In genomic region chr6:115766745-115767462, GRCh38 we compare ENCODE assay signal across 17 cellular contexts.
A peak's percentile ranks its signal among the peaks of the same experiment; 100 is the strongest.
DNase-seq lines count a peak whose midpoint lies in the region; TF ChIP-seq lines count a peak whose summit lies in the region.
"Had no signal": no experiment of that assay in that cellular context is flagged by ENCODE, and none has a peak within 500 bp of the region (broad histone marks: within the 10 kb centered on the region; RNA-seq: fewer than 3 reads in every experiment).

No MANE protein-coding gene starts in this region.

- no peak overlapping the region for H3K4ac ChIP-seq in neuronal stem cell (ENCODE audit: low read length)

- H3K18ac ChIP-seq in neuronal stem cell (ENCODE audit: low read length), result no peak overlapping the region

- H3K4me1 Mint-ChIP-seq in CD14-positive monocyte, result no peaks in the 10 kb centered on the region
- H3K4me1 Mint-ChIP-seq: CD8-positive, alpha-beta memory T cell had no signal

- H3K4me2 ChIP-seq in neuronal stem cell (ENCODE audit: insufficient read depth, low read length, poor library complexity, severe bottlenecking), result no peak overlapping the region

- no CpG with 5 or more reads among the region's 5 CpGs for WGBS in neuronal stem cell (ENCODE audit: extremely low coverage in 2 of 2, insufficient read length in 2 of 2, insufficient replicate concordance in 1 of 2), 2 donors

- H3K4me3 ChIP-seq in H7 (ENCODE audit: insufficient read depth, low read depth, low read length) (no peak overlapping the region), neuronal stem cell (ENCODE audit: low read length in 2 of 2) (no peak overlapping the region)
- H3K4me3 ChIP-seq: Peyer's patch had no signal

- CTCF ChIA-PET in HEK293T (lab: Yijun Ruan, JAX), result no interaction called here

- no peak overlapping the region for H2BK15ac ChIP-seq in neuronal stem cell (ENCODE audit: low read length)

- no peak overlapping the region for H3K23ac ChIP-seq in neuronal stem cell (ENCODE audit: low read depth, low read length, poor library complexity)

- no peak overlapping the region for H4K91ac ChIP-seq in neuronal stem cell (ENCODE audit: low read depth, low read length, poor library complexity)

- H3K9ac ChIP-seq in neuronal stem cell (ENCODE audit: low read depth, low read length, poor library complexity), result no peak overlapping the region

- no peaks in the 10 kb centered on the region for H3K36me3 ChIP-seq in H7 (replicated peaks; ENCODE audit: control insufficient read depth, insufficient read depth, low read length)
- H3K36me3 ChIP-seq in neuronal stem cell (replicated peaks in 1 of 2; ENCODE audit: control insufficient read depth in 2 of 2, insufficient read depth in 2 of 2, low read length in 2 of 2), result no peaks in the 10 kb centered on the region
- H3K36me3 ChIP-seq: Peyer's patch had no signal

- H3K27ac ChIP-seq in neuronal stem cell (replicated peaks; ENCODE audit: low read length), result no peak overlapping the region
- H3K27ac ChIP-seq: HL-60, Peyer's patch had no signal

- no peaks in the 10 kb centered on the region for H3K79me1 ChIP-seq in neuronal stem cell (ENCODE audit: low read depth, low read length)

- no peaks in the 10 kb centered on the region for H3K27me3 ChIP-seq in H7 (ENCODE audit: control insufficient read depth, insufficient read depth, low read length)
- no peaks in the 10 kb centered on the region for H3K27me3 ChIP-seq in neuronal stem cell (ENCODE audit: control insufficient read depth in 3 of 3, insufficient read depth in 3 of 3, low read depth in 1 of 3, low read length in 3 of 3)
- H3K27me3 ChIP-seq: Peyer's patch had no signal

- H3K14ac ChIP-seq in neuronal stem cell (ENCODE audit: low read length), result no peak overlapping the region

- no peak overlapping the region for H2BK120ac ChIP-seq in neuronal stem cell (ENCODE audit: low read depth, low read length)

- H2AFZ ChIP-seq in neuronal stem cell (ENCODE audit: low read length), result peak overlapping the region; percentile 26

- H2BK12ac ChIP-seq in neuronal stem cell (ENCODE audit: low read length), result no peak overlapping the region

- POLR2A ChIA-PET in HEK293T (lab: Yijun Ruan, JAX), result no interaction called here

- H3K9me3 Mint-ChIP-seq in CD14-positive monocyte, result peaks cover 0 to 7% (median 5%) of the 10 kb centered on the region in 7 donors

- peaks cover 0 to 5% of the 10 kb centered on the region in 2 donors for H3K4me1 ChIP-seq in neuronal stem cell (ENCODE audit: control insufficient read depth in 2 of 2, insufficient read depth in 1 of 2, low read depth in 1 of 2, low read length in 2 of 2)
- H3K4me1 ChIP-seq: Peyer's patch had no signal

- H4K8ac ChIP-seq in neuronal stem cell (ENCODE audit: low read depth, low read length), result no peak overlapping the region

- H3K9me3 ChIP-seq in neuronal stem cell (replicated peaks in 1 of 2; ENCODE audit: control insufficient read depth in 2 of 2, insufficient read depth in 1 of 2, low read depth in 1 of 2, low read length in 2 of 2), result no peaks in the 10 kb centered on the region
- H3K9me3 ChIP-seq: Peyer's patch had no signal

- H3K4me3 Mint-ChIP-seq in CD14-positive monocyte, result no peak overlapping the region
- H3K4me3 Mint-ChIP-seq: CD8-positive, alpha-beta memory T cell had no signal

- TF ChIP-seq CTCF in CD14-positive monocyte (IDR thresholded peaks at IDR 0.05), result no peak

- no peak overlapping the region for H2AK5ac ChIP-seq in neuronal stem cell (ENCODE audit: low read depth, low read length)

- no peaks in the 10 kb centered on the region for H3K36me3 Mint-ChIP-seq in CD14-positive monocyte
- H3K36me3 Mint-ChIP-seq: CD8-positive, alpha-beta memory T cell had no signal

- intact Hi-C loops in CD14-positive monocyte (cut with micrococcal nuclease), result no loop called here

- peak; percentile 7 for DNase-seq in H7
- peak; percentile 24 for DNase-seq in RPMI7951 (ENCODE audit: low read depth)
- peak; percentile 15 for DNase-seq in glomerular visceral epithelial cell (ENCODE audit: extremely low spot score)
- peak; percentile 32 for DNase-seq in neuronal stem cell (ENCODE audit: low spot score)
- no peak for DNase-seq in CD14-positive monocyte (ENCODE audit: low spot score)
- no peak for DNase-seq in HEK293T (ENCODE audit: extremely low spot score)
- DNase-seq in activated CD8-positive, alpha-beta memory T cell treated with anti-CD3 and anti-CD28 coated beads, Interleukin-2, amount 50 U/mL, for 4 hours, result no peak
- DNase-seq: AML-193; CD8-positive, alpha-beta memory T cell; GF-D8; KBM-7; NCI-H1092; NCI-H1694 treated with DMSO at 0.1 percent for 48 hours; NCI-H446 treated with DMSO at 0.1 percent for 48 hours; Peyer's patch; SHP77 had no signal

- peak overlapping the region in 1 of 7 donors; percentile 4 for H3K27ac Mint-ChIP-seq in CD14-positive monocyte
- H3K27ac Mint-ChIP-seq: CD8-positive, alpha-beta memory T cell had no signal

- H3K27me3 Mint-ChIP-seq in CD14-positive monocyte (ENCODE audit: low read depth in 3 of 3), result peaks cover 0 to 1% (median 0%) of the 10 kb centered on the region in 3 donors

- H2BK5ac ChIP-seq in neuronal stem cell (ENCODE audit: low read length), result no peak overlapping the region

TF ChIP-seq in HEK293T, 16 proteins besides CTCF, POLR2A, EP300 and RAD21:
- TF ChIP-seq ARNT (IDR thresholded peaks at IDR 0.05) (no peak), LEF1 (IDR thresholded peaks at IDR 0.05; ENCODE audit: borderline replicate concordance) (no peak), ZNF384 (IDR thresholded peaks at IDR 0.05) (no peak), CTBP1 (IDR thresholded peaks at IDR 0.05; ENCODE audit: borderline replicate concordance) (no peak), TARDBP (IDR thresholded peaks at IDR 0.05) (no peak), NFRKB (IDR thresholded peaks at IDR 0.05) (no peak), SUZ12 (IDR thresholded peaks at IDR 0.05) (no peak)

Comparison
In these comparisons a context has a peak if more than half of its experiments do, and no peak if none do; other contexts are left out.
1. DNase-seq: peak in H7 (single experiment), RPMI7951 (single experiment), glomerular visceral epithelial cell (single experiment) and neuronal stem cell (single experiment); none in CD14-positive monocyte (single experiment), HEK293T (single experiment) and activated CD8-positive, alpha-beta memory T cell treated with anti-CD3 and anti-CD28 coated beads, Interleukin-2, amount 50 U/mL, for 4 hours (single experiment).